ENCODE assay signal across 1 cellular context in genomic region chr10:45008524-45009161, GRCh38.
TF ChIP-seq lines count a peak whose summit lies in the region.

No MANE protein-coding gene starts in this region.

TF ChIP-seq in H1, 55 proteins besides CTCF, POLR2A, EP300 and RAD21:
- TF ChIP-seq POU5F1 (IDR thresholded peaks at IDR 0.05; ENCODE audit: low read depth, low read length) (no peak), SIX5 (IDR thresholded peaks at IDR 0.05; ENCODE audit: low read depth, low read length) (no peak), USF2 (IDR thresholded peaks at IDR 0.05; ENCODE audit: low read length) (no peak), BCL11A (IDR thresholded peaks at IDR 0.05; ENCODE audit: low read depth in 2 of 2, low read length in 2 of 2) (no peak), PHF8 (conservative IDR thresholded peaks at IDR 0.05; ENCODE audit: low read depth, low read length) (no peak), TBP (IDR thresholded peaks at IDR 0.05; ENCODE audit: low read depth, low read length) (no peak), JUND (IDR thresholded peaks at IDR 0.05; ENCODE audit: low read length) (no peak)
TF ChIP-seq in H1: peak in this region for 0.
